16 cellular contexts compared by ENCODE assay signal in the genomic region with DNA sequence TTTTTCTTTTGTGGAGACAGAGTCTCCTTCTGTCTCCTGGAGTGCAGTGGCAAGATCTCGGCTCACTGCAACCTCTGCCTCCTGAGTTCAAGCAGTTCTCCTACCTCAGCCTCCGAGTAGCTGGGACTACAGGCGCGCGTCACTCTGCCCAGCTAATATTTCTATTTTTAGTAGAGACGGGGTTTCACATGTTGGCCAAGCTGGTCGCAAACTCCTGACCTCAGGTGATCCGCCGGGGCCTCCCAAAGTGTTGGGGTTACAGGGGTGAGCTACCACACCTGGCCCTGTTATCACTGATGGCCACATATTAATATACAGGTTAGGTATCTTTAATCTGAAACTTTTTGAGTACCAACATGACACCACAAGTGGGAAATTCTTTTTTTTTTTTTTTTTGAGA.
"Had no signal": no experiment of that assay in that cellular context is flagged by ENCODE, and none has a peak within 500 bp of the region (broad histone marks: within the 10 kb centered on the region; RNA-seq: fewer than 3 reads in every experiment).

No MANE protein-coding gene starts in this region.

- H3K4me3 Mint-ChIP-seq: activated B cell treated with CpG ODN at 0.5 μM for 24 hours; activated CD4-positive, alpha-beta T cell treated with anti-CD3 and anti-CD28 coated beads, Interleukin-2, amount 10 ng/mL, durations not matched to agents 24 days and 14 days; activated naive CD8-positive, alpha-beta T cell treated with anti-CD3 and anti-CD28 coated beads, Interleukin-2, amount 10 ng/mL, durations not matched to agents 7 days and 5 days had no signal

- H3K4me3 ChIP-seq: lung, mucosa of descending colon, right lobe of liver, SK-N-MC, spleen, upper lobe of left lung had no signal

- H3K27me3 ChIP-seq: right lobe of liver, spleen, upper lobe of left lung had no signal

- H3K27me3 Mint-ChIP-seq: activated B cell treated with CpG ODN at 0.5 μM for 24 hours; activated CD4-positive, alpha-beta T cell treated with anti-CD3 and anti-CD28 coated beads, Interleukin-2, amount 10 ng/mL, durations not matched to agents 24 days and 14 days; activated naive CD8-positive, alpha-beta T cell treated with anti-CD3 and anti-CD28 coated beads, Interleukin-2, amount 10 ng/mL, durations not matched to agents 7 days and 5 days; naive thymus-derived CD8-positive, alpha-beta T cell; T-cell had no signal

- H3K9me3 Mint-ChIP-seq: activated B cell treated with CpG ODN at 0.5 μM for 24 hours; activated CD4-positive, alpha-beta T cell treated with anti-CD3 and anti-CD28 coated beads, Interleukin-2, amount 10 ng/mL, durations not matched to agents 24 days and 14 days; activated naive CD8-positive, alpha-beta T cell treated with anti-CD3 and anti-CD28 coated beads, Interleukin-2, amount 10 ng/mL, durations not matched to agents 7 days and 5 days; naive thymus-derived CD8-positive, alpha-beta T cell; T-cell had no signal

- H3K27ac Mint-ChIP-seq: activated B cell treated with CpG ODN at 0.5 μM for 24 hours; activated CD4-positive, alpha-beta T cell treated with anti-CD3 and anti-CD28 coated beads, Interleukin-2, amount 10 ng/mL, durations not matched to agents 24 days and 14 days; activated naive CD8-positive, alpha-beta T cell treated with anti-CD3 and anti-CD28 coated beads, Interleukin-2, amount 10 ng/mL, durations not matched to agents 7 days and 5 days; T-cell had no signal

- H3K9me3 ChIP-seq: mucosa of descending colon, right lobe of liver, spleen, upper lobe of left lung had no signal

- DNase-seq: activated B cell treated with CpG ODN at 0.5 μM for 24 hours; activated CD4-positive, alpha-beta T cell treated with anti-CD3 and anti-CD28 coated beads, Interleukin-2, amount 10 ng/mL, durations not matched to agents 24 days and 14 days; activated effector memory CD4-positive, alpha-beta T cell treated with Interleukin-2 at 50 U/mL for 16 hours; activated naive CD8-positive, alpha-beta T cell treated with anti-CD3 and anti-CD28 coated beads, Interleukin-2, amount 10 ng/mL, durations not matched to agents 7 days and 5 days; activated T-cell treated with anti-CD3 and anti-CD28 coated beads for 4 hours; kidney glomerular epithelial cell; mucosa of descending colon; naive thymus-derived CD8-positive, alpha-beta T cell; right lobe of liver; spleen; stimulated activated CD4-positive, alpha-beta T cell treated with anti-CD3 and anti-CD28 coated beads, Interleukin-1b, Interleukin-23, amount 100 ng/mL, for 48 hours; stimulated activated naive CD4-positive, alpha-beta T cell; T-cell; upper lobe of left lung had no signal

- H3K27ac ChIP-seq: right lobe of liver, SK-N-MC, spleen, upper lobe of left lung had no signal

- ATAC-seq: mucosa of descending colon; naive thymus-derived CD8-positive, alpha-beta T cell; T-cell had no signal
